16 cellular contexts compared by ENCODE assay signal in the genomic region with DNA sequence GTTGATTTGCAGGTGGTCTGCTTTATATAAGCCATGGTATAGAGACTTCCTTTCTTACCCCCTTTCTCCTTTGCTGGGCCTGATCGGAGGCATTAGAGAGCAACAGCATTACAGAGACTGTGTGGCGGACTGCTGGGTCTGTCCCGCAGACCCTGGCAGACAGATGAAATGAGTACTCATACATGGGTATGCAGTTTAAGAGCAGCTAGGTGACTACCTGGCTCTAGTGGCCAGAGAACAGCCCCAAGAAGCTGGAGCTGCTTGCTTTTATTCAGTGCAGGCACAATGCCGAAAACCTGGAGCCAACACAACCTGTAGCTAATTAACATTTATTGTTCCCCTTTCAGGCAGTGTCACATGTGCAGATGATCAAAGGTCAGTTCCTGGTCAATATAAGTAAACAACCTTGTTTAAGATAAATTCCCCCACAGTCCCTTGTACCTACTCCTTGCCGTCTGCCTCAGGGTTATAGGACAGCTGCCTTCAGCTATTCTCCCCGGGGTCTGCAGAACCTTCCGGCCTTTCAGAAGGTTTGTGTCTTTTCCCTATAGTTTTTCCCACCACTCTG.
"Had no signal": no experiment of that assay in that cellular context is flagged by ENCODE, and none has a peak within 500 bp of the region (broad histone marks: within the 10 kb centered on the region; RNA-seq: fewer than 3 reads in every experiment).

No MANE protein-coding gene starts in this region.

- H3K4me3 ChIP-seq: esophagus squamous epithelium, thyroid gland, uterus had no signal

- H3K4me1 ChIP-seq: esophagus squamous epithelium, thyroid gland, uterus had no signal

- H3K9me3 ChIP-seq: esophagus squamous epithelium, thyroid gland, uterus had no signal

- H3K27ac ChIP-seq: esophagus squamous epithelium, thyroid gland, uterus had no signal

- H3K27me3 ChIP-seq: esophagus squamous epithelium, thyroid gland, uterus had no signal

- H3K36me3 ChIP-seq: esophagus squamous epithelium, thyroid gland, uterus had no signal

- FAIRE-seq: colon, endothelial cell of umbilical vein, TTC549 had no signal

- DNase-seq: activated CD4-positive, alpha-beta T cell treated with anti-CD3 and anti-CD28 coated beads, Interleukin-2, amount 10 ng/mL, durations not matched to agents 24 days and 14 days; activated CD4-positive, CD25-positive, alpha-beta regulatory T cell; activated CD8-positive, alpha-beta memory T cell treated with anti-CD3 and anti-CD28 coated beads, Interleukin-2, amount 50 U/mL, for 48 hours; activated gamma-delta T cell; activated T-cell treated with anti-CD3 and anti-CD28 coated beads, Interleukin-2, amount 50 U/mL, for 72 hours; effector CD4-positive, alpha-beta T cell; esophagus squamous epithelium; mesendoderm; stimulated activated naive B cell treated with anti-CD40 and anti-IgM and Interleukin-4, amounts not matched to agents 10 μg/mL and 1 μg/mL and 100 μg/mL, for 72 hours; T-helper 2 cell; thyroid gland; uterus had no signal

- ATAC-seq: activated naive CD4-positive, alpha-beta T cell treated with anti-CD3 and anti-CD28 coated beads, Interleukin-2, amount 50 U/mL, for 72 hours; activated T-cell treated with anti-CD3 and anti-CD28 coated beads, Interleukin-2, amount 50 U/mL, for 72 hours; stimulated activated naive B cell treated with anti-CD40 and anti-IgM and Interleukin-4, amounts not matched to agents 10 μg/mL and 1 μg/mL and 100 μg/mL, for 72 hours had no signal
